Comparison of ENCODE assay signal across 8 cellular contexts in genomic region chrX:130060122-130061069, GRCh38. TPM values are rescaled to one million over a fixed set of nuclear protein-coding genes. Genes with fewer than 3 reads are reported as not detected.
DNase-seq lines count a peak whose midpoint lies in the region; ATAC-seq lines count a peak whose summit lies in the region.

No MANE protein-coding gene starts in this region.

- peaks cover 4% of the 10 kb centered on the region for H3K36me3 ChIP-seq in CD4-positive, CD25-positive, alpha-beta regulatory T cell (ENCODE audit: control insufficient read depth, insufficient read depth, low read length)
- no peaks in the 10 kb centered on the region for H3K36me3 ChIP-seq in endocrine pancreas (ENCODE audit: control insufficient read depth, insufficient read depth, low read length)

- H3K4me1 Mint-ChIP-seq in CD4-positive, CD25-positive, alpha-beta regulatory T cell = peaks cover 0 to 10% (median 5%) of the 10 kb centered on the region in 4 donors

- no peaks in the 10 kb centered on the region for H3K9me3 Mint-ChIP-seq in CD4-positive, CD25-positive, alpha-beta regulatory T cell

- H3K27ac Mint-ChIP-seq in CD4-positive, CD25-positive, alpha-beta regulatory T cell = no peak overlapping the region

- DNase-seq in CD4-positive, CD25-positive, alpha-beta regulatory T cell = peak; percentile 69 to 75 (median 71)
- DNase-seq in NCI-H774 (lab: John Stamatoyannopoulos, UW) (peak; percentile 83), mesenteric fat pad (ENCODE audit: low spot score) (peak; percentile 95)
- peak; percentile 96 for DNase-seq in activated CD8-positive, alpha-beta memory T cell treated with anti-CD3 and anti-CD28 coated beads for 24 hours
- peak; percentile 68 for DNase-seq in stimulated activated CD8-positive, alpha-beta memory T cell treated with anti-CD3 and anti-CD28 coated beads, Interleukin-12 subunit alpha, Interleukin-12 subunit beta, amount 100 ng/mL, for 4 hours (ENCODE audit: low read depth)

- H3K4me3 ChIP-seq in CD4-positive, CD25-positive, alpha-beta regulatory T cell (ENCODE audit: low read depth, low read length) = no peak overlapping the region
- peak overlapping the region; percentile 4 for H3K4me3 ChIP-seq in endocrine pancreas (ENCODE audit: control insufficient read depth, insufficient read depth, low read length)

- H3K9me3 ChIP-seq in CD4-positive, CD25-positive, alpha-beta regulatory T cell (ENCODE audit: control insufficient read depth in 2 of 2, low read length in 2 of 2) = no peaks in the 10 kb centered on the region
- H3K9me3 ChIP-seq in endocrine pancreas (ENCODE audit: control insufficient read depth, low read length) = no peaks in the 10 kb centered on the region

- peak; percentile 84 to 87 for ATAC-seq in CD4-positive, CD25-positive, alpha-beta regulatory T cell (ENCODE audit: low read depth in 2 of 2)
- ATAC-seq in GM19395 (IDR thresholded peaks at IDR 0.05; ENCODE audit: unreplicated experiment) (peak; percentile 89), HG03469 (IDR thresholded peaks at IDR 0.05; ENCODE audit: unreplicated experiment) (peak; percentile 75)

- no peaks in the 10 kb centered on the region for H3K27me3 Mint-ChIP-seq in CD4-positive, CD25-positive, alpha-beta regulatory T cell

- H3K27me3 ChIP-seq in CD4-positive, CD25-positive, alpha-beta regulatory T cell (ENCODE audit: control insufficient read depth, insufficient read depth, low read length) = no peaks in the 10 kb centered on the region
- H3K27me3 ChIP-seq in endocrine pancreas (ENCODE audit: control insufficient read depth, insufficient read depth, low read length) = no peaks in the 10 kb centered on the region

- peak overlapping the region; percentile 72 for H3K9ac ChIP-seq in endocrine pancreas (ENCODE audit: control insufficient read depth, insufficient read depth, low read length)

- H3K4me1 ChIP-seq in CD4-positive, CD25-positive, alpha-beta regulatory T cell (ENCODE audit: control insufficient read depth, insufficient read depth, low read length, poor library complexity, severe bottlenecking) = peaks cover 14% of the 10 kb centered on the region
- peaks cover 4% of the 10 kb centered on the region for H3K4me1 ChIP-seq in endocrine pancreas (ENCODE audit: control insufficient read depth, insufficient read depth, low read length)

- H3K27ac ChIP-seq in CD4-positive, CD25-positive, alpha-beta regulatory T cell (ENCODE audit: insufficient read depth, low read length, poor library complexity, severe bottlenecking) = no peak overlapping the region

- H3K36me3 Mint-ChIP-seq in CD4-positive, CD25-positive, alpha-beta regulatory T cell = peaks cover 7% of the 10 kb centered on the region

- H3K4me3 Mint-ChIP-seq in CD4-positive, CD25-positive, alpha-beta regulatory T cell = peak overlapping the region; percentile 31 to 81 (median 78)

RNA-seq across cellular contexts. Expression of gene ELF4, which starts 49.9 kb away (rescaled TPM):
- 46.7 TPM for total RNA-seq in CD4-positive, CD25-positive, alpha-beta regulatory T cell
- polyA plus RNA-seq in CD4-positive, CD25-positive, alpha-beta regulatory T cell = 10 to 100 TPM; 12.1 to 15.7 (median 14.0) TPM
- total RNA-seq in mesenteric fat pad = 14.3 TPM
